In the genomic region with DNA sequence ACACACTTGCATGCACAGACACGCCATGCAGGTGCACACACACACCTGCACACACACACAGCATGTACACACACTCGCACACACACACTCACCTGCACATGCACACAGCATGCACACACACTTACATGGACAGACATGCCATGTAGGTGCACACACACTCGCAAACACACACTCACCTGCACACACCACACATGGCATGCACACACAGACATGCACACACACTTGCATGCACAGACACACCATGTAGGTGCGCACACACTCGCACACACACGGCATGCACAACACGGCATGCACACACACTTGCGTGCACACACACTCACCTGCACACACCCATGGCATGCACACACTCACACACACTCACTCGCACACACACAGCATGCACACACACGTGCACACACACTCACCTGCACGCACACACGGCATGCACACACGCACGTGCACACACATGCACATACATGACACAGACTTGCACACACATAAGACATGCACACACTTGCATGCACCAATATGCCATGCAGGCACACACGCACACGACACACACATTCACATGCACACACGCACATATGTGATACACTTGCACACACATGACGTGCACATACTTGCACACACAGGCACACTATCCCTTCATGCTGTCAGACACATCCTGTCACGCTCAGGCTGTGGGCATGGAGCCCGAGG, we compare ENCODE assay signal across 24 cellular contexts.
"Had no signal": no experiment of that assay in that cellular context is flagged by ENCODE, and none has a peak within 500 bp of the region (broad histone marks: within the 10 kb centered on the region; RNA-seq: fewer than 3 reads in every experiment).

No MANE protein-coding gene starts in this region.

- H3K27me3 ChIP-seq: vagina had no signal

- H3K27ac ChIP-seq: foreskin keratinocyte, prostate gland, tibial artery, vagina, VCaP had no signal

- H3K4me3 Mint-ChIP-seq: activated CD4-positive, alpha-beta T cell treated with anti-CD3 and anti-CD28 coated beads, Interleukin-2, amount 10 ng/mL, durations not matched to agents 7 days and 5 days; activated naive CD8-positive, alpha-beta T cell; activated T-cell treated with anti-CD3 and anti-CD28 coated beads, Interleukin-2, amount 50 U/mL, for 24 hours; central memory CD8-positive, alpha-beta T cell; naive B cell; stimulated activated naive CD8-positive, alpha-beta T cell treated with anti-CD3 and anti-CD28 coated beads, Interleukin-15, Interleukin-2, amounts not matched to agents 100 ng/mL and 50 ng/mL, for 24 hours; T-helper 2 cell treated with Interferon-gamma antibody and Interleukin-4, amounts not matched to agents 5 μg/mL and 100 μg/mL, for 36 hours had no signal

- H3K27ac Mint-ChIP-seq: activated CD4-positive, alpha-beta T cell treated with anti-CD3 and anti-CD28 coated beads, Interleukin-2, amount 10 ng/mL, durations not matched to agents 7 days and 5 days; activated naive CD8-positive, alpha-beta T cell; activated T-cell treated with anti-CD3 and anti-CD28 coated beads, Interleukin-2, amount 50 U/mL, for 24 hours; activated T-helper 2 cell treated with anti-CD3 and anti-CD28 coated beads, Interferon-gamma antibody, Interleukin-2, Interleukin-4, amounts not matched to agents 10 μg/mL and 5 μg/mL and 100 μg/mL, durations not matched to agents 14 hours and 24 hours and 36 hours; naive B cell; stimulated activated naive CD8-positive, alpha-beta T cell treated with anti-CD3 and anti-CD28 coated beads, Interleukin-15, Interleukin-2, amounts not matched to agents 100 ng/mL and 50 ng/mL, for 24 hours; T-helper 2 cell treated with Interferon-gamma antibody and Interleukin-4, amounts not matched to agents 5 μg/mL and 100 μg/mL, for 36 hours had no signal

- H3K9me3 Mint-ChIP-seq: activated CD4-positive, alpha-beta T cell treated with anti-CD3 and anti-CD28 coated beads, Interleukin-2, amount 10 ng/mL, durations not matched to agents 7 days and 5 days; activated T-cell treated with anti-CD3 and anti-CD28 coated beads, Interleukin-2, amount 50 U/mL, for 24 hours; central memory CD8-positive, alpha-beta T cell; stimulated activated naive CD8-positive, alpha-beta T cell treated with anti-CD3 and anti-CD28 coated beads, Interleukin-15, Interleukin-2, amounts not matched to agents 100 ng/mL and 50 ng/mL, for 24 hours had no signal

- ATAC-seq: foreskin keratinocyte, left lobe of liver had no signal

- H3K4me1 Mint-ChIP-seq: activated CD4-positive, alpha-beta T cell treated with anti-CD3 and anti-CD28 coated beads, Interleukin-2, amount 10 ng/mL, durations not matched to agents 7 days and 5 days; central memory CD8-positive, alpha-beta T cell had no signal

- H3K4me3 ChIP-seq: lung, prostate gland, tibial artery, vagina had no signal

- DNase-seq: activated CD4-positive, alpha-beta T cell treated with anti-CD3 and anti-CD28 coated beads, Interleukin-2, amount 10 ng/mL, durations not matched to agents 7 days and 5 days; activated CD4-positive, CD25-positive, alpha-beta regulatory T cell treated with anti-CD3 and anti-CD28 coated beads, Interleukin-2, amount 50 U/mL, for 72 hours; activated CD8-positive, alpha-beta memory T cell treated with anti-CD3 and anti-CD28 coated beads for 24 hours; activated CD8-positive, alpha-beta memory T cell treated with anti-CD3 and anti-CD28 coated beads, Interleukin-2, amount 50 U/mL, for 4 hours; activated naive CD4-positive, alpha-beta T cell; activated T-cell treated with anti-CD3 and anti-CD28 coated beads, Interleukin-2, amount 50 U/mL, for 24 hours; effector memory CD4-positive, alpha-beta T cell; foreskin keratinocyte; naive B cell; stimulated activated CD4-positive, alpha-beta T cell treated with anti-CD3 and anti-CD28 coated beads, Interleukin-12 subunit alpha, Interleukin-12 subunit beta, amount 100 ng/mL, for 4 hours; stimulated activated CD4-positive, alpha-beta T cell treated with anti-CD3 and anti-CD28 coated beads, Interleukin-4, amount 100 ng/mL, for 4 hours had no signal

- H3K36me3 ChIP-seq: prostate gland, tibial artery, vagina had no signal

- FAIRE-seq: astrocyte, colon had no signal

- H3K9me3 ChIP-seq: prostate gland, tibial artery, vagina had no signal

- H3K4me1 ChIP-seq: foreskin keratinocyte, prostate gland, vagina had no signal
